In the genomic region with DNA sequence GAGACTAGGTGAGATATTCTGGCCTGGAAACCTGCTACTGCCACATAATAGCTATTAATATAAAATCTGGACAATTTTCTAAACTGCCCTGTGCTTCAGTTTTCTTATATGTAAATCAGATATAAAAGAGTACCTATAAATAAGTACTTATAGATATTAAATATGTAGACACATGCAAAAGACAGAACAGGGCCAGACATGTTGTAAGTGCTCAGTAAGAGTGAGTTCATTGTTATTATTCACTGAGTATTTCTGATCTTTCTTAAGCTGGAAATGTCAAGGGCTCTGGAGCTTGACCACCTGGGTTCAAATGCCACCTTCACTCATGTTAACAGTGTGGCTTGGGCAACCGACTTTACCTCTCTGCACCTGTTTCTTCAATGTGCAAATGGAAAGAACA, we compare ENCODE assay signal across 18 cellular contexts.
"Had no signal": no experiment of that assay in that cellular context is flagged by ENCODE, and none has a peak within 500 bp of the region (broad histone marks: within the 10 kb centered on the region; RNA-seq: fewer than 3 reads in every experiment).

No MANE protein-coding gene starts in this region.

- DNase-seq: dorsolateral prefrontal cortex; effector CD8-positive, alpha-beta T cell; gastrocnemius medialis; heart right ventricle; hypothalamus; kidney glomerular epithelial cell; natural killer cell; posterior cingulate gyrus; spleen; stimulated activated CD4-positive, alpha-beta T cell treated with anti-CD3 and anti-CD28 coated beads, Interleukin-15, amount 100 ng/mL, for 24 hours; stimulated activated CD4-positive, alpha-beta T cell treated with anti-CD3 and anti-CD28 coated beads, Interleukin-1b, Interleukin-23, amount 100 ng/mL, for 48 hours; stimulated activated CD4-positive, alpha-beta T cell treated with anti-CD3 and anti-CD28 coated beads, Interleukin-4, amount 100 ng/mL, for 24 hours; testis; upper lobe of right lung had no signal

- H3K27ac ChIP-seq: dorsolateral prefrontal cortex, epithelial cell of prostate, esophagus muscularis mucosa, gastrocnemius medialis, heart right ventricle, spleen, testis, tibial nerve, upper lobe of right lung, vagina had no signal

- H3K4me1 ChIP-seq: esophagus muscularis mucosa, gastrocnemius medialis, heart right ventricle, spleen, testis, tibial nerve, upper lobe of right lung, vagina had no signal

- H3K36me3 ChIP-seq: esophagus muscularis mucosa, gastrocnemius medialis, heart right ventricle, spleen, tibial nerve, upper lobe of right lung, vagina had no signal

- H3K4me3 ChIP-seq: dorsolateral prefrontal cortex, esophagus muscularis mucosa, gastrocnemius medialis, heart right ventricle, spleen, testis, tibial nerve, upper lobe of right lung, vagina had no signal

- H3K27me3 ChIP-seq: dorsolateral prefrontal cortex, esophagus muscularis mucosa, gastrocnemius medialis, heart right ventricle, spleen, testis, tibial nerve, upper lobe of right lung, vagina had no signal

- H3K9me3 ChIP-seq: esophagus muscularis mucosa, gastrocnemius medialis, testis, tibial nerve, upper lobe of right lung, vagina had no signal
